8 cellular contexts compared by ENCODE assay signal in genomic region chr5:42840279-42840678, GRCh38. TPM values are rescaled to one million over a fixed set of nuclear protein-coding genes. Genes with fewer than 3 reads are reported as not detected.
A peak's percentile ranks its signal among the peaks of the same experiment; 100 is the strongest.
DNase-seq lines count a peak whose midpoint lies in the region; ATAC-seq and TF ChIP-seq lines count a peak whose summit lies in the region.

No MANE protein-coding gene starts in this region.

- POLR2A ChIA-PET in PC-9 (lab: Charles Lee; ENCODE audit: unreplicated experiment), result no interaction called here

- peak overlapping the region; percentile 96 for H3K27ac ChIP-seq in SK-N-MC
- H3K27ac ChIP-seq in heart left ventricle, result peak overlapping the region; percentile 10 to 77 (median 39)
- H3K27ac ChIP-seq in PC-9, result no peak overlapping the region

- H3K9ac ChIP-seq in SK-N-MC (ENCODE audit: insufficient read length), result peak overlapping the region; percentile 65

- H3K36me3 ChIP-seq in SK-N-MC (ENCODE audit: insufficient read depth, low read length), result peaks cover 7% of the 10 kb centered on the region; the same call in 1 of the 2 replicates
- H3K36me3 ChIP-seq in heart left ventricle, result no peaks in the 10 kb centered on the region
- H3K36me3 ChIP-seq in PC-9 (ENCODE audit: low read depth), result no peaks in the 10 kb centered on the region

- H3K79me2 ChIP-seq in PC-9 (ENCODE audit: low read depth), result no peaks in the 10 kb centered on the region

- TF ChIP-seq POLR2A in heart left ventricle (IDR thresholded peaks at IDR 0.05), result no peak

- no TSS peak for BruUV-seq in PC-9 (replicated peaks; lab: Mats Ljungman, UMichigan)

- CTCF ChIA-PET in PC-9 (lab: Charles Lee), result no interaction called here

- H4K20me1 ChIP-seq in PC-9 (ENCODE audit: insufficient read depth), result no peaks in the 10 kb centered on the region

- peak; percentile 55 for DNase-seq in EH (ENCODE audit: low read depth)
- DNase-seq in SK-N-MC (ENCODE audit: low read depth, low spot score), result peak; percentile 95
- DNase-seq in heart left ventricle, result peak; percentile 47 to 77 (median 66)
- DNase-seq in skeletal muscle cell (ENCODE audit: low read depth), result peak; percentile 88
- DNase-seq in cerebellar cortex (ENCODE audit: low spot score), result no peak
- no peak for DNase-seq in PC-9
- DNase-seq in DMS114 treated with DMSO at 0.1 percent for 48 hours (lab: John Stamatoyannopoulos, UW; ENCODE audit: unreplicated experiment), result no peak

- no peaks in the 10 kb centered on the region for H3K27me3 ChIP-seq in heart left ventricle
- no peaks in the 10 kb centered on the region for H3K27me3 ChIP-seq in PC-9 (ENCODE audit: insufficient read depth, low read depth)

- H3K4me3 ChIP-seq in SK-N-MC (peak overlapping the region; percentile 52), heart left ventricle (no peak overlapping the region), skeletal muscle cell (ENCODE audit: low read depth, low read length) (no peak overlapping the region), PC-9 (no peak overlapping the region)

- 0 out of 2 replicates have a peak, but pooled peaks cover 4% of the 10 kb centered on the region for H3K9me2 ChIP-seq in PC-9 (ENCODE audit: insufficient read depth)

- no peaks in the 10 kb centered on the region; the same call in 1 of the 2 replicates for H3K9me3 ChIP-seq in SK-N-MC (ENCODE audit: low read depth, low read length)
- H3K9me3 ChIP-seq in heart left ventricle, result peaks cover 0 to 1% (median 0%) of the 10 kb centered on the region in 12 donors
- H3K9me3 ChIP-seq in PC-9 (ENCODE audit: insufficient read depth, low read depth), result no peaks in the 10 kb centered on the region

- ATAC-seq in heart left ventricle (peak; percentile 83 to 90 (median 88)), HG02938 (IDR thresholded peaks at IDR 0.05; ENCODE audit: unreplicated experiment) (no peak)

- no peak overlapping the region for H3K4me2 ChIP-seq in PC-9

- intact Hi-C loops in heart left ventricle (cut with DNase I) (no loop called here), PC-9 (cut with micrococcal nuclease; ENCODE audit: unreplicated experiment) (no loop called here)

- TF ChIP-seq CTCF in heart left ventricle (IDR thresholded peaks at IDR 0.05), result no peak
- TF ChIP-seq CTCF in PC-9 (conservative IDR thresholded peaks at IDR 0.05), result no peak

- WGBS in heart left ventricle, 4 donors, result 23 to 37% (median 31%) methylated on average over 6 of the region's 6 CpGs

- H2AFZ ChIP-seq in PC-9, result no peak overlapping the region

- peaks cover 0 to 37% (median 26%) of the 10 kb centered on the region in 12 donors for H3K4me1 ChIP-seq in heart left ventricle
- H3K4me1 ChIP-seq in PC-9 (replicated peaks; ENCODE audit: insufficient read depth), result no peaks in the 10 kb centered on the region

- H3F3A ChIP-seq in PC-9 (ENCODE audit: insufficient read depth, low read depth), result no peaks in the 10 kb centered on the region

RNA-seq across cellular contexts. Expression of gene SELENOP, which starts 28.6 kb away (rescaled TPM):
- total RNA-seq in heart left ventricle (100 to 1,000 TPM; 167 to 547 (median 255) TPM), PC-9 (2021) (4.6 and 5.3 TPM in 2 replicates)
- polyA plus RNA-seq in heart left ventricle, result 10 to 100 TPM; 53.3 to 72.3 TPM

Comparison
In these comparisons a context has a peak if more than half of its experiments do, and no peak if none do; other contexts are left out.
1. DNase-seq: peak in EH (single experiment), SK-N-MC (single experiment), heart left ventricle (5 of 5) and skeletal muscle cell (single experiment); none in cerebellar cortex (single experiment), PC-9 (0 of 2) and DMS114 treated with DMSO at 0.1 percent for 48 hours (single experiment).
2. RNA of gene SELENOP, which starts 28.6 kb away (total RNA-seq): 167 to 547 TPM in heart left ventricle; 4.6 to 5.3 TPM in PC-9; every median in the first group is over 10 times any median in the second.